17 cellular contexts compared by ENCODE assay signal in the genomic region with DNA sequence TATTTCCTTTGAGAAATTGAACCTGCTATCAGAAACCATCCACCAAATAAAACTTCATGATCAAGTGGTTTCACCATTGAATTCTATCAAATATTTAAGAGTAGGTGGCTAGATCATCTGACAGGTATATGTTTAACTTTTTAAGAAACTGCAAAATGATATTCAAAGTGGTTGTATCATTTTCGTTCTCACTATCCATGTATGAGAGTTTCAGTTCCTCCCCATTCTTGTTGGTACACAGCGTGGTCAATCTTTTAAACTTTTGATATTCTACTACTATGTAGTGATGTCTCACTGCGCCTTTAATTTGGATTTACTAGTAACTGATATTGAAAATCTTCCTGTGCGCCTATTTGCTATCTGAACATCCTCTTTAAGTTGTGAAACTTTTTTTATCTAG.
DNase-seq lines count a peak whose midpoint lies in the region; ATAC-seq and TF ChIP-seq lines count a peak whose summit lies in the region.
"Had no signal": no experiment of that assay in that cellular context is flagged by ENCODE, and none has a peak within 500 bp of the region (broad histone marks: within the 10 kb centered on the region; RNA-seq: fewer than 3 reads in every experiment).

No MANE protein-coding gene starts in this region.

- H3K27ac ChIP-seq in MM.1S (ENCODE audit: low read length), result no peak overlapping the region
- H3K27ac ChIP-seq: SJSA1 had no signal

- no peaks in the 10 kb centered on the region for H3F3A ChIP-seq in MM.1S (ENCODE audit: insufficient read depth, low read length)

- peaks cover 4 to 7% of the 10 kb centered on the region in 2 donors for H3K36me3 Mint-ChIP-seq in CD14-positive monocyte

- H3K4me1 Mint-ChIP-seq in CD14-positive monocyte, result peaks cover 26% of the 10 kb centered on the region

- no peaks in the 10 kb centered on the region for H3K27me3 ChIP-seq in MM.1S (replicated peaks; ENCODE audit: insufficient read depth, low read length)
- H3K27me3 ChIP-seq: gastroesophageal sphincter, SJSA1 had no signal

- H2AFZ ChIP-seq in MM.1S (ENCODE audit: low read length), result no peak overlapping the region

- intact Hi-C loops in CD14-positive monocyte (cut with micrococcal nuclease), result no loop called here

- H3K27me3 Mint-ChIP-seq in CD14-positive monocyte (ENCODE audit: low read depth in 3 of 3), result peaks cover 0 to 2% (median 0%) of the 10 kb centered on the region in 3 donors
- H3K27me3 Mint-ChIP-seq: activated CD4-positive, alpha-beta memory T cell treated with anti-CD3 and anti-CD28 coated beads, Interleukin-2, amount 10 ng/mL, durations not matched to agents 7 days and 5 days had no signal

- H3K4me3 Mint-ChIP-seq in CD14-positive monocyte, result no peak overlapping the region
- H3K4me3 Mint-ChIP-seq: activated CD4-positive, alpha-beta memory T cell treated with anti-CD3 and anti-CD28 coated beads, Interleukin-2, amount 10 ng/mL, durations not matched to agents 7 days and 5 days had no signal

- H3K9me3 Mint-ChIP-seq in CD14-positive monocyte, result peaks cover 10 to 30% (median 19%) of the 10 kb centered on the region in 7 donors

- in situ Hi-C loops in GM13976 (cut with MboI; ENCODE audit: low sequenced_read_pairs, unreplicated experiment), result no loop called here

- H3K4me1 ChIP-seq in MM.1S (ENCODE audit: low read length), result peaks cover 47% of the 10 kb centered on the region

- 0 out of 2 replicates have a peak overlapping the region, but pooled peaks have one; percentile 6 for H3K4me3 ChIP-seq in MM.1S (ENCODE audit: low read length)
- H3K4me3 ChIP-seq: gastroesophageal sphincter, SJSA1 had no signal

- H3K79me2 ChIP-seq in MM.1S (ENCODE audit: low read length), result no peaks in the 10 kb centered on the region

- no peaks in the 10 kb centered on the region for H4K20me1 ChIP-seq in MM.1S (ENCODE audit: insufficient read depth, low read length)

- peak overlapping the region; percentile 44 for H3K4me2 ChIP-seq in MM.1S (ENCODE audit: low read depth, low read length)

- ATAC-seq in GM19351 (IDR thresholded peaks at IDR 0.05; ENCODE audit: unreplicated experiment) (peak; percentile 58), HG02938 (IDR thresholded peaks at IDR 0.05; ENCODE audit: unreplicated experiment) (peak; percentile 86), HG02870 (IDR thresholded peaks at IDR 0.05; ENCODE audit: unreplicated experiment) (no peak)
- ATAC-seq: gastroesophageal sphincter, right cardiac atrium had no signal

- H3K36me3 ChIP-seq in MM.1S (replicated peaks; ENCODE audit: insufficient read depth, low read length), result no peaks in the 10 kb centered on the region
- H3K36me3 ChIP-seq: gastroesophageal sphincter, SJSA1 had no signal

- no peaks in the 10 kb centered on the region for H3K9me3 ChIP-seq in MM.1S (replicated peaks; ENCODE audit: insufficient read depth, low read length)

- H3K27ac Mint-ChIP-seq in CD14-positive monocyte, result peak overlapping the region in 4 of 7 donors; percentile 2 to 19 (median 11)
- H3K27ac Mint-ChIP-seq: activated CD4-positive, alpha-beta memory T cell treated with anti-CD3 and anti-CD28 coated beads, Interleukin-2, amount 10 ng/mL, durations not matched to agents 7 days and 5 days had no signal

- no peak overlapping the region for H3K9ac ChIP-seq in MM.1S (ENCODE audit: low read length)

- DNase-seq in CD14-positive monocyte (ENCODE audit: low spot score) (no peak), MM.1S (peak; percentile 48), GM13976 (ENCODE audit: low spot score) (no peak), NCI-H1105 treated with DMSO at 0.1 percent for 48 hours (lab: John Stamatoyannopoulos, UW) (no peak)
- DNase-seq in activated CD4-positive, alpha-beta T cell treated with anti-CD3 and anti-CD28 coated beads, Interleukin-2, amount 50 U/mL, for 48 hours, result no peak
- DNase-seq: ACHN; activated CD4-positive, alpha-beta memory T cell treated with anti-CD3 and anti-CD28 coated beads, Interleukin-2, amount 10 ng/mL, durations not matched to agents 7 days and 5 days; amniotic stem cell; NCI-H2081 treated with DMSO at 0.1 percent for 48 hours; right cardiac atrium; stimulated activated CD4-positive, alpha-beta T cell treated with anti-CD3 and anti-CD28 coated beads, Interleukin-4, amount 100 ng/mL, for 24 hours; T1000 had no signal

- H3K9me2 ChIP-seq in MM.1S (replicated peaks; ENCODE audit: insufficient read depth, low read length), result no peaks in the 10 kb centered on the region

- TF ChIP-seq CTCF in CD14-positive monocyte (IDR thresholded peaks at IDR 0.05) (no peak), MM.1S (IDR thresholded peaks at IDR 0.05; ENCODE audit: low read length) (no peak), GM13976 (IDR thresholded peaks at IDR 0.05; ENCODE audit: borderline replicate concordance, control extremely low read depth, extremely low read depth, insufficient read depth, missing control alignments) (no peak)
